ENCODE assay signal across 22 cellular contexts in the genomic region with DNA sequence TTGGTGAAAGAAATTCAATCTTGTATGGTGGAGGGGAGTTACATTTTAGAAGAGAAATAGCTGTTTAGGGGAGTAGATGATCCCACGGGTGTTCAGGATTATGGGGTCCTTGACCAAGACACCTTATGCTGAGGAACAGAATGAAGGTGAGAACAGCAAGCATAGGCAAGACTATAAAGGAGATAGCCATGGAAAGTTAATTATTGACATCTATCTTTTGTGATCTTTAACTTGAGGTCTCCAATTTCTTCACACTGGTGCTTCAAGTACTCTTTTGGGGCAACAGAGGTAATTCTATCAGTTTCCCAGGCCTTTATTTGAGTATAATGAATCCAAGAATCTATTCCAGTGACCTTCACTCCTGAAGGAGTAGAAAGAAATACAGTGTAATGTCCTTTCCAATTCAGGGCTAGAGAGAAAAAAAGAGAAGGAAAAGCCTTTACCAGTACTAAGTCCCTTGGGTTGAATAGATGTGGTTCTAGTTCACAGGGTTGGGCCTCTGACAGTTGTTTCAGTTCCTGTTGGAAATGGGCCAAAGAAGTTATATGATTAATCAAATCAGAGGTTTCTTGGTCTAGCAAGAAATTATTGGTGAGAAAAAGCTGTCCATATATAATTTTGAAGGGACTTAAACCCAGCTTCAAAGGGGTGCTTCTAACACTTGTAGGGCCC.
DNase-seq lines count a peak whose midpoint lies in the region; ATAC-seq and TF ChIP-seq lines count a peak whose summit lies in the region.
"Had no signal": no experiment of that assay in that cellular context is flagged by ENCODE, and none has a peak within 500 bp of the region (broad histone marks: within the 10 kb centered on the region; RNA-seq: fewer than 3 reads in every experiment).

No MANE protein-coding gene starts in this region.

- H3K27me3 ChIP-seq in MM.1S (replicated peaks; ENCODE audit: insufficient read depth, low read length) = no peaks in the 10 kb centered on the region
- H3K27me3 ChIP-seq: Peyer's patch, suprapubic skin had no signal

- H4K20me1 ChIP-seq in MM.1S (ENCODE audit: insufficient read depth, low read length) = no peaks in the 10 kb centered on the region

- no peak overlapping the region for H3K4me2 ChIP-seq in MM.1S (ENCODE audit: low read depth, low read length)
- H3K4me2 ChIP-seq: SK-N-SH had no signal

- H3K36me3 ChIP-seq in MM.1S (replicated peaks; ENCODE audit: insufficient read depth, low read length) = no peaks in the 10 kb centered on the region
- H3K36me3 ChIP-seq: Peyer's patch, suprapubic skin had no signal

- H3K9me3 Mint-ChIP-seq in activated naive CD4-positive, alpha-beta T cell treated with anti-CD3 and anti-CD28 coated beads, Interleukin-2, amount 10 ng/mL, durations not matched to agents 7 days and 5 days = peaks cover 6% of the 10 kb centered on the region
- H3K9me3 Mint-ChIP-seq: activated CD4-positive, alpha-beta T cell treated with anti-CD3 and anti-CD28 coated beads, Interleukin-2, amount 10 ng/mL, durations not matched to agents 24 days and 14 days had no signal

- H3K4me1 ChIP-seq in MM.1S (ENCODE audit: low read length) = no peaks in the 10 kb centered on the region
- H3K4me1 ChIP-seq: Peyer's patch, suprapubic skin had no signal

- H3K4me3 Mint-ChIP-seq in activated naive CD4-positive, alpha-beta T cell treated with anti-CD3 and anti-CD28 coated beads, Interleukin-2, amount 10 ng/mL, durations not matched to agents 7 days and 5 days = no peak overlapping the region
- H3K4me3 Mint-ChIP-seq: activated CD4-positive, alpha-beta T cell treated with anti-CD3 and anti-CD28 coated beads, Interleukin-2, amount 10 ng/mL, durations not matched to agents 24 days and 14 days; endodermal cell; memory B cell; natural killer cell had no signal

- ATAC-seq in GM18907 (IDR thresholded peaks at IDR 0.05; ENCODE audit: unreplicated experiment) = peak; percentile 74
- peak; percentile 59 for ATAC-seq in GM21786 (IDR thresholded peaks at IDR 0.05; ENCODE audit: unreplicated experiment)
- ATAC-seq in HG03432 (IDR thresholded peaks at IDR 0.05; ENCODE audit: unreplicated experiment) = peak; percentile 62
- ATAC-seq: natural killer cell had no signal

- H3K4me3 ChIP-seq in MM.1S (ENCODE audit: low read length) = no peak overlapping the region
- H3K4me3 ChIP-seq: Peyer's patch, skin epidermis, suprapubic skin had no signal

- H3K27ac Mint-ChIP-seq in activated naive CD4-positive, alpha-beta T cell treated with anti-CD3 and anti-CD28 coated beads, Interleukin-2, amount 10 ng/mL, durations not matched to agents 7 days and 5 days = no peak overlapping the region
- H3K27ac Mint-ChIP-seq: activated CD4-positive, alpha-beta T cell treated with anti-CD3 and anti-CD28 coated beads, Interleukin-2, amount 10 ng/mL, durations not matched to agents 24 days and 14 days; endodermal cell; memory B cell; natural killer cell had no signal

- H3K9me3 ChIP-seq in MM.1S (replicated peaks; ENCODE audit: insufficient read depth, low read length) = no peaks in the 10 kb centered on the region
- H3K9me3 ChIP-seq: Peyer's patch, SK-N-SH had no signal

- no peaks in the 10 kb centered on the region for H3K9me2 ChIP-seq in MM.1S (replicated peaks; ENCODE audit: insufficient read depth, low read length)
- H3K9me2 ChIP-seq: SK-N-SH had no signal

- H3F3A ChIP-seq in MM.1S (ENCODE audit: insufficient read depth, low read length) = no peaks in the 10 kb centered on the region

- no peak overlapping the region for H3K9ac ChIP-seq in MM.1S (ENCODE audit: low read length)
- H3K9ac ChIP-seq: SK-N-SH had no signal

- H3K27me3 Mint-ChIP-seq in activated naive CD4-positive, alpha-beta T cell treated with anti-CD3 and anti-CD28 coated beads, Interleukin-2, amount 10 ng/mL, durations not matched to agents 7 days and 5 days = no peaks in the 10 kb centered on the region
- H3K27me3 Mint-ChIP-seq: activated CD4-positive, alpha-beta T cell treated with anti-CD3 and anti-CD28 coated beads, Interleukin-2, amount 10 ng/mL, durations not matched to agents 24 days and 14 days; memory B cell had no signal

- peak; percentile 1 for DNase-seq in kidney tubule cell (ENCODE audit: low spot score)
- DNase-seq in MM.1S = no peak
- DNase-seq in activated naive CD4-positive, alpha-beta T cell treated with anti-CD3 and anti-CD28 coated beads, Interleukin-2, amount 10 ng/mL, durations not matched to agents 7 days and 5 days = no peak
- DNase-seq in NCI-H446 treated with DMSO at 0.1 percent for 48 hours (lab: John Stamatoyannopoulos, UW) = no peak
- DNase-seq: activated CD4-positive, alpha-beta T cell treated with anti-CD3 and anti-CD28 coated beads, Interleukin-2, amount 10 ng/mL, durations not matched to agents 24 days and 14 days; activated CD8-positive, alpha-beta memory T cell treated with anti-CD3 and anti-CD28 coated beads, Interleukin-2, amount 50 U/mL, for 48 hours; anterior cingulate cortex; COR-L47; endodermal cell; natural killer cell; NCI-H2081 treated with DMSO at 0.1 percent for 48 hours; NCI-H69; Peyer's patch; posterior cingulate gyrus; SK-N-SH; stimulated activated CD4-positive, alpha-beta T cell treated with anti-CD3 and anti-CD28 coated beads, Interleukin-4, amount 100 ng/mL, for 24 hours had no signal

- H3K27ac ChIP-seq in MM.1S (ENCODE audit: low read length) = no peak overlapping the region
- H3K27ac ChIP-seq: Peyer's patch, skin epidermis, suprapubic skin had no signal

- no peaks in the 10 kb centered on the region for H3K4me1 Mint-ChIP-seq in activated naive CD4-positive, alpha-beta T cell treated with anti-CD3 and anti-CD28 coated beads, Interleukin-2, amount 10 ng/mL, durations not matched to agents 7 days and 5 days
- H3K4me1 Mint-ChIP-seq: activated CD4-positive, alpha-beta T cell treated with anti-CD3 and anti-CD28 coated beads, Interleukin-2, amount 10 ng/mL, durations not matched to agents 24 days and 14 days; memory B cell; natural killer cell had no signal

- CTCF ChIA-PET in activated naive CD4-positive, alpha-beta T cell treated with anti-CD3 and anti-CD28 coated beads, Interleukin-2, amount 10 ng/mL, durations not matched to agents 7 days and 5 days (lab: Charles Lee) = no interaction called here

- no peaks in the 10 kb centered on the region for H3K79me2 ChIP-seq in MM.1S (ENCODE audit: low read length)

- H2AFZ ChIP-seq in MM.1S (ENCODE audit: low read length) = no peak overlapping the region

- TF ChIP-seq CTCF in MM.1S (IDR thresholded peaks at IDR 0.05; ENCODE audit: low read length) = no peak

- no peaks in the 10 kb centered on the region for H3K36me3 Mint-ChIP-seq in activated naive CD4-positive, alpha-beta T cell treated with anti-CD3 and anti-CD28 coated beads, Interleukin-2, amount 10 ng/mL, durations not matched to agents 7 days and 5 days
- H3K36me3 Mint-ChIP-seq: memory B cell, natural killer cell had no signal
